Comparison of ENCODE assay signal across 8 cellular contexts in genomic region chr1:235649722-235650163, GRCh38. TPM values are rescaled to one million over a fixed set of nuclear protein-coding genes. Genes with fewer than 3 reads are reported as not detected.
DNase-seq lines count a peak whose midpoint lies in the region; ATAC-seq and TF ChIP-seq lines count a peak whose summit lies in the region.

Gene GNG4, minus strand, starts transcription at chr1:235649784. Its CDS starts 65,946 bp downstream, at chr1:235583838.

- in situ Hi-C loops in astrocyte of the spinal cord (cut with HindIII; ENCODE audit: low sequenced_read_pairs) = no loop called here

- H3K4me3 ChIP-seq in AG04450 (ENCODE audit: low read depth, low read length) (peak within 1 kb of the TSS; percentile 55), astrocyte of the spinal cord (ENCODE audit: low read depth, low read length) (peak within 1 kb of the TSS; percentile 31), liver (ENCODE audit: low read depth in 1 of 3, low read length in 3 of 3) (peak within 1 kb of the TSS in 2 of 3 donors; percentile 17 to 58), tibial artery (peak within 1 kb of the TSS; percentile 42 to 58)

- intact Hi-C loops in tibial artery (cut with DNase I; ENCODE audit: low total_unique reads) = loop anchor here (10.0 kb wide), 1 partner anchor 125 kb away; no protein-coding TSS in a partner anchor

- H3K4me1 ChIP-seq in liver (ENCODE audit: control insufficient read depth in 4 of 4, insufficient read depth in 4 of 4, low read length in 3 of 4) = peaks cover 13 to 25% (median 21%) of the 10 kb centered on the region in 4 donors
- peaks cover 0 to 32% (median 27%) of the 10 kb centered on the region in 4 donors for H3K4me1 ChIP-seq in tibial artery

- TF ChIP-seq RAD21 in liver (IDR thresholded peaks at IDR 0.05) = no peak

- CTCF ChIA-PET in AG04450 (lab: Charles Lee) = no interaction called here

- under 1% methylated on average over 67 of the region's 67 CpGs for WGBS in liver

- no peak within 1 kb of the TSS for H3K27ac ChIP-seq in AG04450 (ENCODE audit: low read depth, low read length)
- H3K27ac ChIP-seq in liver (ENCODE audit: low read depth in 1 of 2, low read length in 2 of 2) = no peak within 1 kb of the TSS
- H3K27ac ChIP-seq in tibial artery = no peak within 1 kb of the TSS

- H3K36me3 ChIP-seq in liver (ENCODE audit: control insufficient read depth in 4 of 4, insufficient read depth in 3 of 4, low read depth in 1 of 4, low read length in 3 of 4) (no peaks in the 10 kb centered on the region), tibial artery (no peaks in the 10 kb centered on the region)

- ATAC-seq in GM19438 (IDR thresholded peaks at IDR 0.05; ENCODE audit: low read depth, unreplicated experiment) = peak; percentile 8
- no peak for ATAC-seq in GM19324 (IDR thresholded peaks at IDR 0.05; ENCODE audit: low FRiP score, unreplicated experiment)
- ATAC-seq in left lobe of liver = no peak

- POLR2A ChIA-PET in AG04450 (lab: Yijun Ruan, JAX) = no interaction called here

- H3K9ac ChIP-seq in liver (ENCODE audit: low read depth in 1 of 2, low read length in 2 of 2) = no peak within 1 kb of the TSS

- H3K27me3 ChIP-seq in AG04450 (ENCODE audit: control insufficient read depth, insufficient read depth, low read length) = peaks cover 51% of the 10 kb centered on the region
- peaks cover 0 to 19% (median 6%) of the 10 kb centered on the region in 4 donors for H3K27me3 ChIP-seq in liver (ENCODE audit: control insufficient read depth in 4 of 4, insufficient read depth in 4 of 4, low read length in 3 of 4)
- H3K27me3 ChIP-seq in tibial artery = peaks cover 3 to 78% of the 10 kb centered on the region in 2 donors

- H3K9me3 ChIP-seq in AG04450 (ENCODE audit: control insufficient read depth, insufficient read depth, low read length) = peaks cover 2% of the 10 kb centered on the region; the same call in 1 of the 2 replicates
- peaks cover 0 to 2% (median 0%) of the 10 kb centered on the region in 4 donors for H3K9me3 ChIP-seq in liver (ENCODE audit: control insufficient read depth in 4 of 4, low read length in 3 of 4)
- H3K9me3 ChIP-seq in tibial artery = peaks cover 0 to 4% (median 0%) of the 10 kb centered on the region in 3 donors

- DNase-seq in AG04450 (ENCODE audit: low read depth, low spot score) (no peak), NCI-H2196 treated with DMSO at 0.1 percent for 48 hours (lab: John Stamatoyannopoulos, UW; ENCODE audit: unreplicated experiment) (peak; percentile 16), astrocyte of the spinal cord (ENCODE audit: low read depth, low spot score) (no peak), tibial artery (no peak), left lobe of liver (ENCODE audit: low spot score) (no peak)

- TF ChIP-seq CTCF in AG04450 (IDR thresholded peaks at IDR 0.05; ENCODE audit: low read depth, low read length) = no peak
- TF ChIP-seq CTCF in astrocyte of the spinal cord (IDR thresholded peaks at IDR 0.05; ENCODE audit: low read depth, low read length) = no peak
- TF ChIP-seq CTCF in liver (IDR thresholded peaks at IDR 0.05; ENCODE audit: low read depth, low read length, missing input control) = no peak
- TF ChIP-seq CTCF in tibial artery (IDR thresholded peaks at IDR 0.05) = no peak

TF ChIP-seq in liver, 16 proteins besides CTCF, POLR2A, EP300 and RAD21:
- TF ChIP-seq ZBTB33 (IDR thresholded peaks at IDR 0.05) (no peak), JUND (IDR thresholded peaks at IDR 0.05) (no peak), MAX (IDR thresholded peaks at IDR 0.05) (no peak), HNF4G (IDR thresholded peaks at IDR 0.05) (no peak), YY1 (IDR thresholded peaks at IDR 0.05) (no peak), FOXA2 (IDR thresholded peaks at IDR 0.05) (no peak), TAF1 (conservative IDR thresholded peaks at IDR 0.05) (no peak), EGR1 (IDR thresholded peaks at IDR 0.05; ENCODE audit: low read depth in 2 of 2) (no peak), NR2F2 (IDR thresholded peaks at IDR 0.05) (no peak), SP1 (IDR thresholded peaks at IDR 0.05) (no peak), HNF4A (conservative IDR thresholded peaks at IDR 0.05) (no peak), GABPA (IDR thresholded peaks at IDR 0.05 in 1 of 2, conservative IDR thresholded peaks at IDR 0.05 in 1 of 2) (no peak), FOXA1 (IDR thresholded peaks at IDR 0.05) (no peak), REST (IDR thresholded peaks at IDR 0.05) (no peak)
- TF ChIP-seq, protein P1, sequence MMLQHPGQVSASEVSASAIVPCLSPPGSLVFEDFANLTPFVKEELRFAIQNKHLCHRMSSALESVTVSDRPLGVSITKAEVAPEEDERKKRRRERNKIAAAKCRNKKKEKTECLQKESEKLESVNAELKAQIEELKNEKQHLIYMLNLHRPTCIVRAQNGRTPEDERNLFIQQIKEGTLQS (IDR thresholded peaks at IDR 0.05) = no peak
TF ChIP-seq in liver: peak in this region for 0.

RNA-seq across cellular contexts. Expression of gene GNG4, which starts in this region (rescaled TPM):
- polyA plus RNA-seq in AG04450 (2011; rRNA removed) (0.19 and 0.33 TPM in 2 replicates), liver (not detected)
- polyA minus RNA-seq in AG04450 (2011; rRNA and poly(A)+ RNA removed) = 0.17 TPM in 1 of 2 replicates, not detected in the other
- total RNA-seq in liver (under 1 TPM in 1 of 2 donors, not detected in 1; 0.65 TPM), left lobe of liver (not detected)
